Comparison of ENCODE assay signal across 19 cellular contexts in genomic region chr3:39744746-39745145, GRCh38.
A peak's percentile ranks its signal among the peaks of the same experiment; 100 is the strongest.
DNase-seq lines count a peak whose midpoint lies in the region; ATAC-seq and TF ChIP-seq lines count a peak whose summit lies in the region.
"Had no signal": no experiment of that assay in that cellular context is flagged by ENCODE, and none has a peak within 500 bp of the region (broad histone marks: within the 10 kb centered on the region; RNA-seq: fewer than 3 reads in every experiment).

No MANE protein-coding gene starts in this region.

- H3K9me3 ChIP-seq in left lung = peaks cover 0 to 4% of the 10 kb centered on the region in 2 donors
- H3K9me3 ChIP-seq: BE2C, Caco-2 had no signal

- ATAC-seq in left lung = no peak
- ATAC-seq: CD8-positive, alpha-beta T cell; GM12878 had no signal

- no peak for TF ChIP-seq CTCF in LNCaP clone FGC (IDR thresholded peaks at IDR 0.05; ENCODE audit: control insufficient read depth, extremely low read depth, insufficient read depth)
- no peak for TF ChIP-seq CTCF in left lung (IDR thresholded peaks at IDR 0.05)

- H3K27ac ChIP-seq in left lung = no peak overlapping the region
- H3K27ac ChIP-seq: BLaER1 had no signal

- no peaks in the 10 kb centered on the region for H3K27me3 ChIP-seq in left lung
- H3K27me3 ChIP-seq: BE2C, BLaER1 had no signal

- no peak overlapping the region for H3K4me3 ChIP-seq in LNCaP clone FGC (ENCODE audit: low read depth, low read length)
- H3K4me3 ChIP-seq in left lung = no peak overlapping the region
- H3K4me3 ChIP-seq: BLaER1, GM12878 had no signal

- DNase-seq in DMS53 (lab: John Stamatoyannopoulos, UW) (peak; percentile 10), DMS53 treated with DMSO at 0.1 percent for 48 hours (lab: John Stamatoyannopoulos, UW; ENCODE audit: unreplicated experiment) (no peak), LNCaP clone FGC (ENCODE audit: low read depth) (peak; percentile 87), cerebellar cortex (ENCODE audit: low spot score) (peak; percentile 52), myocyte (ENCODE audit: low read depth) (peak; percentile 13), C1 segment of cervical spinal cord (lab: John Stamatoyannopoulos, UW) (no peak), left lung (no peak)
- no peak for DNase-seq in activated CD8-positive, alpha-beta memory T cell treated with anti-CD3 and anti-CD28 coated beads, Interleukin-2, amount 50 U/mL, for 48 hours
- DNase-seq: 8988T; ACHN; BE2C; Caco-2; Calu3; CD4-positive, alpha-beta T cell; CD8-positive, alpha-beta T cell; DMS79 treated with DMSO at 0.1 percent for 48 hours; GDM1 had no signal

- no peaks in the 10 kb centered on the region for H3K4me1 ChIP-seq in left lung
- H3K4me1 ChIP-seq: BE2C, Caco-2 had no signal

- no peaks in the 10 kb centered on the region for H3K36me3 ChIP-seq in left lung
- H3K36me3 ChIP-seq: BE2C, BLaER1 had no signal

- intact Hi-C loops in left lung (cut with DNase I) = no loop called here

Comparison
In these comparisons a context has a peak if more than half of its experiments do, and no peak if none do; other contexts are left out.
1. DNase-seq: peak in DMS53 (single experiment), LNCaP clone FGC (single experiment), cerebellar cortex (single experiment) and myocyte (single experiment); none in DMS53 treated with DMSO at 0.1 percent for 48 hours (single experiment), C1 segment of cervical spinal cord (0 of 14), activated CD8-positive, alpha-beta memory T cell treated with anti-CD3 and anti-CD28 coated beads, Interleukin-2, amount 50 U/mL, for 48 hours (single experiment) and left lung (0 of 2).